9 cellular contexts compared by ENCODE assay signal in the genomic region with DNA sequence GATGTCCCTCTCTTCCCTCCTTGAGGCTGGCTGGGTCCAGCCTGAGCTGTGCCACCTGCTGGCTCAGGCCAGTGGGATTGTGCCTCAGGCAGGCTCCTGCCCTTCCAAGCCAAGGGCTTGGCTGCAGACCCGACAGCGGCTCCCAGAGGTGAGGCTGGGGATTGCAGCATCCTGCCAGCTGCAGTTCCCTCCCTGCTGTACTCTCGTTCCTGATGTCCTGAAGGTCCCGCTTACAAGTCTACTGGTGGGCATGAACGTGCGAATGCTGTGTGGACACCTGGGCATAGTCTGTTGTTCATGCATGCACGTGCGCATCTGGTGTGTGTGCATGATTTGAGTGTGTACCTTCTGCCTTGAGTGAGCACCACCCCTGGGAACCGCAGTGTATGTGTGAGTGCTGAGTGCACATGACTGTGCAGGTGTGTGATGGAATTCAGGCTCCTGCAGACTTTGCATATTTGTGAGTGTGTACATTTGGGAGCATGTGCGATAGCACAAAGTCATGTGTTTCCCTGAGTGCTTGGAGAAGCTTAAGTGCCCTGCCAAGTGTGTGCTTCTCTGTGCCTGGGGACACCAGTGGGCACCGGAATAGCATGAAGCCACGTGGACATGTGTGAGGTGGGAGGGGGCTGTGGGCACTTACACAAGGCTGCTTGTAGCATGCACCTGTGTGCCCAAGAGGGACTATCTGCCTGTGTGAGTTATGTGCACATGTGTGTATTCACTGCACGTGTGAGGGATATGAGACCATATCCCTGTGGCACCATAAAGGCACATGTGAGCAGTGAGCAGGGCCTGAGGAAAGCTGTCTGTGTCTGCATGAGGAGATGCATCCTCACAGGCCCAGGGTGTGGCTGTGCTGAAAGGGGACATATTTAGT. TPM values are rescaled to one million over a fixed set of nuclear protein-coding genes. Genes with fewer than 3 reads are reported as not detected.
DNase-seq lines count a peak whose midpoint lies in the region; ATAC-seq and TF ChIP-seq lines count a peak whose summit lies in the region.
"Had no signal": no experiment of that assay in that cellular context is flagged by ENCODE, and none has a peak within 500 bp of the region (broad histone marks: within the 10 kb centered on the region; RNA-seq: fewer than 3 reads in every experiment).

No MANE protein-coding gene starts in this region.

- peak; percentile 91 for ATAC-seq in left lung
- no peak for ATAC-seq in GM21529 (IDR thresholded peaks at IDR 0.05; ENCODE audit: unreplicated experiment)

- in situ Hi-C loops in GM13976 (cut with MboI; ENCODE audit: low sequenced_read_pairs, unreplicated experiment): no loop called here

- H3K27me3 ChIP-seq in WERI-Rb-1 (ENCODE audit: insufficient read depth, low read depth, severe bottlenecking) (no peaks in the 10 kb centered on the region), left lung (peaks cover 0 to 5% of the 10 kb centered on the region in 2 donors)

- no peaks in the 10 kb centered on the region for H3K9me3 ChIP-seq in WERI-Rb-1 (ENCODE audit: severe bottlenecking)
- no peaks in the 10 kb centered on the region for H3K9me3 ChIP-seq in left lung

- H3K4me3 ChIP-seq in WERI-Rb-1 (ENCODE audit: low read depth, low read length) (no peak overlapping the region), choroid plexus epithelial cell (ENCODE audit: low read depth, low read length) (no peak overlapping the region), left lung (no peak overlapping the region)

- H3K36me3 ChIP-seq in WERI-Rb-1 (no peaks in the 10 kb centered on the region), left lung (no peaks in the 10 kb centered on the region)

- H3K27ac ChIP-seq in WERI-Rb-1 (no peak overlapping the region), left lung (peak overlapping the region; percentile 37 to 62)

- peak; percentile 91 for DNase-seq in AG08395 (ENCODE audit: low spot score)
- DNase-seq in GM13976 (ENCODE audit: low spot score): peak; percentile 81
- DNase-seq in NCI-H1930 (lab: John Stamatoyannopoulos, UW): peak; percentile 9 to 62
- DNase-seq in WERI-Rb-1: peak; percentile 88
- DNase-seq in choroid plexus epithelial cell (ENCODE audit: low read depth): peak; percentile 84
- peak; percentile 85 to 94 for DNase-seq in left lung
- DNase-seq in stimulated activated CD4-positive, alpha-beta T cell treated with anti-CD3 and anti-CD28 coated beads, TNF-alpha, amount 100 ng/mL, for 24 hours (ENCODE audit: low read depth in 3 of 3): peak; percentile 16 to 61 (median 24)

- H3K4me1 ChIP-seq in left lung: peaks cover 0 to 23% of the 10 kb centered on the region in 2 donors

- TF ChIP-seq CTCF in GM13976 (IDR thresholded peaks at IDR 0.05; ENCODE audit: borderline replicate concordance, control extremely low read depth, extremely low read depth, insufficient read depth, missing control alignments) (peak; percentile 87), WERI-Rb-1 (IDR thresholded peaks at IDR 0.05; ENCODE audit: low read depth, low read length) (peak; percentile 100), choroid plexus epithelial cell (conservative IDR thresholded peaks at IDR 0.05; ENCODE audit: low read depth, low read length) (peak; percentile 99), left lung (IDR thresholded peaks at IDR 0.05) (peak; percentile 94 to 98)

- intact Hi-C loops in left lung (cut with DNase I): no loop called here

RNA-seq across cellular contexts. Expression of gene KRT7, which starts 19.3 kb away (rescaled TPM):
- total RNA-seq in left lung: 1,000 to 10,000 TPM; 1,945 to 1,968 TPM
- total RNA-seq: skeletal muscle tissue had no signal

RNA-seq across cellular contexts. Expression of gene KRT80, which starts 22.0 kb away (rescaled TPM):
- total RNA-seq in left lung: 10 to 100 TPM; 27.6 to 30.1 TPM

Comparison
In these comparisons a context has a peak if more than half of its experiments do, and no peak if none do; other contexts are left out.
1. DNase-seq: peak in every context shown above with its lines; median percentile 91 in AG08395; 90 in left lung; 88 in WERI-Rb-1; 84 in choroid plexus epithelial cell; 81 in GM13976; 36 in NCI-H1930; 24 in stimulated activated CD4-positive, alpha-beta T cell treated with anti-CD3 and anti-CD28 coated beads, TNF-alpha, amount 100 ng/mL, for 24 hours.